In the genomic region with DNA sequence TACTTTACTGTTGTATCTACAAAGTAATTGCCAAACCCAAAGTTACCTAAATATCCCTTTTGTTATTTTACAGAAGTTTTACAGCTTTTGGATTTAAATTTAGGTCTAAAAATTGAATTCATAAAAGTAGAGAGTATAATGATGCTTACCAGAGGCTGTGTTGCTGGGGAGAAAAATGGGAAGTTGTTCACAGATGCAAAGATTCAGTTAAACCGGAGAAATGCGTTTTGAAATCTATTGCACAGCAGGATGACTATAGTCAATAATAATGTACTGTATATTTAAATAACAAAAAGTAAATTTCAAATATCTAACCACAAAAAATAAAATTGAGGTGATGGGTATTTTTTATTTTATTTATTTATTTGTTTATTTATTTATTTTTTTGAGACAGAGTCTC, we compare ENCODE assay signal across 16 cellular contexts. TPM values are rescaled to one million over a fixed set of nuclear protein-coding genes. Genes with fewer than 3 reads are reported as not detected.
A peak's percentile ranks its signal among the peaks of the same experiment; 100 is the strongest.
DNase-seq lines count a peak whose midpoint lies in the region; TF ChIP-seq lines count a peak whose summit lies in the region.
"Had no signal": no experiment of that assay in that cellular context is flagged by ENCODE, and none has a peak within 500 bp of the region (broad histone marks: within the 10 kb centered on the region; RNA-seq: fewer than 3 reads in every experiment).

No MANE protein-coding gene starts in this region.

- H3K27me3 ChIP-seq in Caco-2 (replicated peaks; ENCODE audit: control insufficient read depth, insufficient read depth, low read length) (peaks cover 2% of the 10 kb centered on the region), transverse colon (peaks cover 61% of the 10 kb centered on the region)

- H3K4me1 ChIP-seq in Caco-2 (no peaks in the 10 kb centered on the region), transverse colon (peaks cover 3 to 33% (median 19%) of the 10 kb centered on the region in 4 donors)

- H3K36me3 ChIP-seq in Caco-2 (ENCODE audit: control insufficient read depth, insufficient read depth, low read length) (no peaks in the 10 kb centered on the region), transverse colon (no peaks in the 10 kb centered on the region)
- H3K36me3 ChIP-seq: brain microvascular endothelial cell had no signal

- H3K4me3 Mint-ChIP-seq in Caco-2 (ENCODE audit: unreplicated experiment), result peak overlapping the region; percentile 46
- peak overlapping the region in 4 of 5 donors; percentile 28 to 75 (median 56) for H3K4me3 Mint-ChIP-seq in immature natural killer cell

- no peak for TF ChIP-seq POLR2A in transverse colon (IDR thresholded peaks at IDR 0.05)

- H3K9me3 ChIP-seq in Caco-2 (peaks cover 9% of the 10 kb centered on the region; the same call in 1 of the 2 replicates), transverse colon (peaks cover 0 to 14% of the 10 kb centered on the region in 2 donors)

- BruUV-seq in Caco-2 (replicated peaks; lab: Mats Ljungman, UMichigan), result no TSS peak

- intact Hi-C loops in Caco-2 (cut with micrococcal nuclease; ENCODE audit: unreplicated experiment) (no loop called here), transverse colon (cut with DNase I; ENCODE audit: low total_unique reads) (no loop called here)

- peak; percentile 72 for DNase-seq in SIG-M5 treated with dmso at 0.1 percent for 504 hours (lab: John Stamatoyannopoulos, UW; ENCODE audit: unreplicated experiment)
- DNase-seq in SIG-M5 (lab: John Stamatoyannopoulos, UW), result no peak
- DNase-seq in Caco-2, result no peak
- peak; percentile 41 for DNase-seq in SKM-1 treated with dmso at 0.1 percent for 144 hours (lab: John Stamatoyannopoulos, UW; ENCODE audit: unreplicated experiment)
- no peak for DNase-seq in immature natural killer cell
- DNase-seq in RKO (ENCODE audit: low spot score), result no peak
- DNase-seq in transverse colon, result no peak
- no peak for DNase-seq in coronary artery (ENCODE audit: low spot score)
- DNase-seq: brain microvascular endothelial cell, foreskin keratinocyte, KBM-7, NCI-H187 treated with DMSO at 0.1 percent for 48 hours, SHP77 had no signal

- CTCF ChIA-PET in Caco-2 (lab: Charles Lee), result no interaction called here

- H3K4me1 Mint-ChIP-seq in Caco-2 (ENCODE audit: low read depth, unreplicated experiment) (no peaks in the 10 kb centered on the region), immature natural killer cell (peaks cover 12 to 19% of the 10 kb centered on the region in 2 donors)

- POLR2A ChIA-PET in Caco-2 (lab: Charles Lee), result no interaction called here

- TF ChIP-seq EP300 in transverse colon (IDR thresholded peaks at IDR 0.05; ENCODE audit: low read depth), result no peak

- TF ChIP-seq CTCF in Caco-2 (IDR thresholded peaks at IDR 0.05; ENCODE audit: insufficient read depth in 1 of 2, low read depth in 1 of 2, low read length in 1 of 2, severe bottlenecking in 1 of 2, unreplicated experiment in 1 of 2) (no peak), transverse colon (IDR thresholded peaks at IDR 0.05) (no peak), coronary artery (IDR thresholded peaks at IDR 0.05) (no peak)

- H3K27ac Mint-ChIP-seq in Caco-2 (ENCODE audit: unreplicated experiment) (no peak overlapping the region), immature natural killer cell (no peak overlapping the region)

- no peak overlapping the region for H3K27ac ChIP-seq in transverse colon
- H3K27ac ChIP-seq in coronary artery, result no peak overlapping the region
- H3K27ac ChIP-seq: brain microvascular endothelial cell, foreskin keratinocyte, skin epidermis had no signal

- H3K4me3 ChIP-seq in Caco-2 (ENCODE audit: low read depth, low read length) (no peak overlapping the region), transverse colon (no peak overlapping the region), coronary artery (no peak overlapping the region)

- H3K9me3 Mint-ChIP-seq in Caco-2 (ENCODE audit: unreplicated experiment) (peaks cover 12% of the 10 kb centered on the region), immature natural killer cell (peaks cover 4 to 26% (median 19%) of the 10 kb centered on the region in 6 donors)

- 53 to 66% methylated on average over 2 of the region's 2 CpGs for WGBS in transverse colon (ENCODE audit: low coverage in 1 of 2), 2 donors

- in situ Hi-C loops in transverse colon (cut with MboI; ENCODE audit: low pct_ligation_motif_present in 1 of 4, low pct_unique_long_range_greater_than_20kb in 1 of 4, low sequenced_read_pairs in 3 of 4), result no loop called here

- H3K36me3 Mint-ChIP-seq in Caco-2 (ENCODE audit: insufficient read depth, unreplicated experiment) (peaks cover 6% of the 10 kb centered on the region), immature natural killer cell (peaks cover 0 to 6% (median 3%) of the 10 kb centered on the region in 3 donors)

- H3K27me3 Mint-ChIP-seq in Caco-2 (ENCODE audit: insufficient read depth, unreplicated experiment) (peaks cover 16% of the 10 kb centered on the region), immature natural killer cell (ENCODE audit: low read depth in 3 of 3) (peaks cover 31 to 38% (median 34%) of the 10 kb centered on the region in 3 donors)

RNA-seq across cellular contexts. Expression of gene ANKRD18A, which starts 2.6 kb away (rescaled TPM):
- total RNA-seq in Caco-2 (2022), result 0.16 and 2.6 TPM in 2 replicates
- polyA plus RNA-seq in immature natural killer cell, result not detected
- total RNA-seq in transverse colon, result 10 to 100 TPM in 3 of 4 donors, 1 to 10 TPM in 1; 5.6 to 15.4 (median 12.5) TPM
- total RNA-seq: A172, osteoblast had no signal

Comparison
In these comparisons a context has a peak if more than half of its experiments do, and no peak if none do; other contexts are left out.
1. DNase-seq: peak in SIG-M5 treated with dmso at 0.1 percent for 504 hours (single experiment) and SKM-1 treated with dmso at 0.1 percent for 144 hours (single experiment); none in SIG-M5 (single experiment), Caco-2 (0 of 2), immature natural killer cell (0 of 3), RKO (single experiment), transverse colon (single experiment) and coronary artery (single experiment).